ENCODE assay signal across 1 cellular context in the genomic region with DNA sequence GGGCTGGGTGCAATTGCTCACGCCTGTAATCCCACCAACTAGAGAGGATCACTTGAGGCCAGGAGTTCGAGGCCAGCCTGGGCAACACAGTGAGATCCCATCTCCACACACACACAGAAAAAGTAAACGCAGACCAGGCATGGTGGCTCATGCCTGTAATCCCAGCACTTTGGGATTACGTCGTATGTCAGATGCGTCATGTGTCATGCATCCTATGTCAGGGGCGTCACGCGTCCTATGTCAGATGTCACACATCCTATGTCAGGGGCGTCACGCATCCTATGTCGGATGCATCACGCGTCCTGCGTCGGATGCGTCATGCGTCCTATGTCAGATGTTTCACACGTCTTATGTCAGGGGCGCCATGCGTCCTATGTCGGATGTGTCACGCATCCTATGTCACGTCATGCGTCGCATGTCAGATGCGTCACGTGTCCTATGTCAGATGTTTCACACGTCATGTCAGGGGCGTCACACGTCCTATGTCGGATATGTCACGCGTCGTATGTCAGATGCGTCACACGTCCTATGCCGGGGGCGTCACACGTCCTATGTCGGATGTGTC.
A peak's percentile ranks its signal among the peaks of the same experiment; 100 is the strongest.
TF ChIP-seq lines count a peak whose summit lies in the region.

No MANE protein-coding gene starts in this region.

TF ChIP-seq in HepG2, 621 proteins besides CTCF, POLR2A, EP300 and RAD21:
- TF ChIP-seq, protein P1, sequence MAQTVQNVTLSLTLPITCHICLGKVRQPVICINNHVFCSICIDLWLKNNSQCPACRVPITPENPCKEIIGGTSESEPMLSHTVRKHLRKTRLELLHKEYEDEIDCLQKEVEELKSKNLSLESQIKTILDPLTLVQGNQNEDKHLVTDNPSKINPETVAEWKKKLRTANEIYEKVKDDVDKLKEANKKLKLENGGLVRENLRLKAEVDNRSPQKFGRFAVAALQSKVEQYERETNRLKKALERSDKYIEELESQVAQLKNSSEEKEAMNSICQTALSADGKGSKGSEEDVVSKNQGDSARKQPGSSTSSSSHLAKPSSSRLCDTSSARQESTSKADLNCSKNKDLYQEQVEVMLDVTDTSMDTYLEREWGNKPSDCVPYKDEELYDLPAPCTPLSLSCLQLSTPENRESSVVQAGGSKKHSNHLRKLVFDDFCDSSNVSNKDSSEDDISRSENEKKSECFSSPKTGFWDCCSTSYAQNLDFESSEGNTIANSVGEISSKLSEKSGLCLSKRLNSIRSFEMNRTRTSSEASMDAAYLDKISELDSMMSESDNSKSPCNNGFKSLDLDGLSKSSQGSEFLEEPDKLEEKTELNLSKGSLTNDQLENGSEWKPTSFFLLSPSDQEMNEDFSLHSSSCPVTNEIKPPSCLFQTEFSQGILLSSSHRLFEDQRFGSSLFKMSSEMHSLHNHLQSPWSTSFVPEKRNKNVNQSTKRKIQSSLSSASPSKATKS (CRISPR knock-in tag; IDR thresholded peaks at IDR 0.05) = no peak
- TF ChIP-seq CBX2 (IDR thresholded peaks at IDR 0.05; ENCODE audit: low read depth, low read length) (no peak), CBX2 (CRISPR knock-in tag; IDR thresholded peaks at IDR 0.05; ENCODE audit: low read depth) (no peak), ZNF562 (CRISPR knock-in tag; IDR thresholded peaks at IDR 0.05; ENCODE audit: borderline replicate concordance) (no peak), SIN3B (IDR thresholded peaks at IDR 0.05; ENCODE audit: low read length) (no peak), POGZ (CRISPR knock-in tag; IDR thresholded peaks at IDR 0.05) (no peak), ZNF101 (CRISPR knock-in tag; IDR thresholded peaks at IDR 0.05; ENCODE audit: borderline replicate concordance, low read depth) (no peak), HINFP (CRISPR knock-in tag; IDR thresholded peaks at IDR 0.05; ENCODE audit: low read depth) (no peak), TP53 (CRISPR knock-in tag; conservative IDR thresholded peaks at IDR 0.05) (no peak), SUZ12 (IDR thresholded peaks at IDR 0.05; ENCODE audit: low read depth, low read length) (no peak), ATF7-NPFF (CRISPR knock-in tag; IDR thresholded peaks at IDR 0.05; ENCODE audit: low read depth) (no peak), ZNF20 (CRISPR knock-in tag; IDR thresholded peaks at IDR 0.05) (no peak), AHR (CRISPR knock-in tag; IDR thresholded peaks at IDR 0.05) (no peak), ETV5 (CRISPR knock-in tag; IDR thresholded peaks at IDR 0.05; ENCODE audit: borderline replicate concordance) (no peak), ZMAT3 (CRISPR knock-in tag; conservative IDR thresholded peaks at IDR 0.05) (no peak), ZNF263 (CRISPR knock-in tag; IDR thresholded peaks at IDR 0.05) (no peak), ZNF777 (CRISPR knock-in tag; IDR thresholded peaks at IDR 0.05) (no peak), ZNF121 (CRISPR knock-in tag; IDR thresholded peaks at IDR 0.05) (peak; percentile 89), ZMYM3 (CRISPR knock-in tag; IDR thresholded peaks at IDR 0.05) (0 out of 2 replicates have a peak, but pooled peaks have one; percentile 15), NR2F6 (IDR thresholded peaks at IDR 0.05) (no peak), NR2F6 (CRISPR knock-in tag; IDR thresholded peaks at IDR 0.05) (no peak), TOE1 (CRISPR knock-in tag; IDR thresholded peaks at IDR 0.05) (no peak), CREB1 (IDR thresholded peaks at IDR 0.05) (peak; percentile 31; the same call in 1 of the 2 replicates), CREB1 (CRISPR knock-in tag; IDR thresholded peaks at IDR 0.05) (no peak), BCL3 (CRISPR knock-in tag; IDR thresholded peaks at IDR 0.05) (no peak), NFRKB (IDR thresholded peaks at IDR 0.05) (no peak), THAP11 (CRISPR knock-in tag; IDR thresholded peaks at IDR 0.05) (no peak)
- TF ChIP-seq, protein P2, sequence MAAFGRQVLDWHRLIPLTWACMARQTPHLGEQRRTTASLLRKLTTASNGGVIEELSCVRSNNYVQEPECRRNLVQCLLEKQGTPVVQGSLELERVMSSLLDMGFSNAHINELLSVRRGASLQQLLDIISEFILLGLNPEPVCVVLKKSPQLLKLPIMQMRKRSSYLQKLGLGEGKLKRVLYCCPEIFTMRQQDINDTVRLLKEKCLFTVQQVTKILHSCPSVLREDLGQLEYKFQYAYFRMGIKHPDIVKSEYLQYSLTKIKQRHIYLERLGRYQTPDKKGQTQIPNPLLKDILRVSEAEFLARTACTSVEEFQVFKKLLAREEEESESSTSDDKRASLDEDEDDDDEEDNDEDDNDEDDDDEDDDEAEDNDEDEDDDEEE (CRISPR knock-in tag; IDR thresholded peaks at IDR 0.05) = no peak
- TF ChIP-seq, protein P3, sequence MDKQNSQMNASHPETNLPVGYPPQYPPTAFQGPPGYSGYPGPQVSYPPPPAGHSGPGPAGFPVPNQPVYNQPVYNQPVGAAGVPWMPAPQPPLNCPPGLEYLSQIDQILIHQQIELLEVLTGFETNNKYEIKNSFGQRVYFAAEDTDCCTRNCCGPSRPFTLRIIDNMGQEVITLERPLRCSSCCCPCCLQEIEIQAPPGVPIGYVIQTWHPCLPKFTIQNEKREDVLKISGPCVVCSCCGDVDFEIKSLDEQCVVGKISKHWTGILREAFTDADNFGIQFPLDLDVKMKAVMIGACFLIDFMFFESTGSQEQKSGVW (CRISPR knock-in tag; IDR thresholded peaks at IDR 0.05; ENCODE audit: borderline replicate concordance) = no peak
- TF ChIP-seq, protein P4, sequence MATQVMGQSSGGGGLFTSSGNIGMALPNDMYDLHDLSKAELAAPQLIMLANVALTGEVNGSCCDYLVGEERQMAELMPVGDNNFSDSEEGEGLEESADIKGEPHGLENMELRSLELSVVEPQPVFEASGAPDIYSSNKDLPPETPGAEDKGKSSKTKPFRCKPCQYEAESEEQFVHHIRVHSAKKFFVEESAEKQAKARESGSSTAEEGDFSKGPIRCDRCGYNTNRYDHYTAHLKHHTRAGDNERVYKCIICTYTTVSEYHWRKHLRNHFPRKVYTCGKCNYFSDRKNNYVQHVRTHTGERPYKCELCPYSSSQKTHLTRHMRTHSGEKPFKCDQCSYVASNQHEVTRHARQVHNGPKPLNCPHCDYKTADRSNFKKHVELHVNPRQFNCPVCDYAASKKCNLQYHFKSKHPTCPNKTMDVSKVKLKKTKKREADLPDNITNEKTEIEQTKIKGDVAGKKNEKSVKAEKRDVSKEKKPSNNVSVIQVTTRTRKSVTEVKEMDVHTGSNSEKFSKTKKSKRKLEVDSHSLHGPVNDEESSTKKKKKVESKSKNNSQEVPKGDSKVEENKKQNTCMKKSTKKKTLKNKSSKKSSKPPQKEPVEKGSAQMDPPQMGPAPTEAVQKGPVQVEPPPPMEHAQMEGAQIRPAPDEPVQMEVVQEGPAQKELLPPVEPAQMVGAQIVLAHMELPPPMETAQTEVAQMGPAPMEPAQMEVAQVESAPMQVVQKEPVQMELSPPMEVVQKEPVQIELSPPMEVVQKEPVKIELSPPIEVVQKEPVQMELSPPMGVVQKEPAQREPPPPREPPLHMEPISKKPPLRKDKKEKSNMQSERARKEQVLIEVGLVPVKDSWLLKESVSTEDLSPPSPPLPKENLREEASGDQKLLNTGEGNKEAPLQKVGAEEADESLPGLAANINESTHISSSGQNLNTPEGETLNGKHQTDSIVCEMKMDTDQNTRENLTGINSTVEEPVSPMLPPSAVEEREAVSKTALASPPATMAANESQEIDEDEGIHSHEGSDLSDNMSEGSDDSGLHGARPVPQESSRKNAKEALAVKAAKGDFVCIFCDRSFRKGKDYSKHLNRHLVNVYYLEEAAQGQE (IDR thresholded peaks at IDR 0.05; ENCODE audit: borderline replicate concordance in 1 of 2, low read depth in 1 of 2, low read length in 2 of 2) = no peak
- TF ChIP-seq, protein P5, sequence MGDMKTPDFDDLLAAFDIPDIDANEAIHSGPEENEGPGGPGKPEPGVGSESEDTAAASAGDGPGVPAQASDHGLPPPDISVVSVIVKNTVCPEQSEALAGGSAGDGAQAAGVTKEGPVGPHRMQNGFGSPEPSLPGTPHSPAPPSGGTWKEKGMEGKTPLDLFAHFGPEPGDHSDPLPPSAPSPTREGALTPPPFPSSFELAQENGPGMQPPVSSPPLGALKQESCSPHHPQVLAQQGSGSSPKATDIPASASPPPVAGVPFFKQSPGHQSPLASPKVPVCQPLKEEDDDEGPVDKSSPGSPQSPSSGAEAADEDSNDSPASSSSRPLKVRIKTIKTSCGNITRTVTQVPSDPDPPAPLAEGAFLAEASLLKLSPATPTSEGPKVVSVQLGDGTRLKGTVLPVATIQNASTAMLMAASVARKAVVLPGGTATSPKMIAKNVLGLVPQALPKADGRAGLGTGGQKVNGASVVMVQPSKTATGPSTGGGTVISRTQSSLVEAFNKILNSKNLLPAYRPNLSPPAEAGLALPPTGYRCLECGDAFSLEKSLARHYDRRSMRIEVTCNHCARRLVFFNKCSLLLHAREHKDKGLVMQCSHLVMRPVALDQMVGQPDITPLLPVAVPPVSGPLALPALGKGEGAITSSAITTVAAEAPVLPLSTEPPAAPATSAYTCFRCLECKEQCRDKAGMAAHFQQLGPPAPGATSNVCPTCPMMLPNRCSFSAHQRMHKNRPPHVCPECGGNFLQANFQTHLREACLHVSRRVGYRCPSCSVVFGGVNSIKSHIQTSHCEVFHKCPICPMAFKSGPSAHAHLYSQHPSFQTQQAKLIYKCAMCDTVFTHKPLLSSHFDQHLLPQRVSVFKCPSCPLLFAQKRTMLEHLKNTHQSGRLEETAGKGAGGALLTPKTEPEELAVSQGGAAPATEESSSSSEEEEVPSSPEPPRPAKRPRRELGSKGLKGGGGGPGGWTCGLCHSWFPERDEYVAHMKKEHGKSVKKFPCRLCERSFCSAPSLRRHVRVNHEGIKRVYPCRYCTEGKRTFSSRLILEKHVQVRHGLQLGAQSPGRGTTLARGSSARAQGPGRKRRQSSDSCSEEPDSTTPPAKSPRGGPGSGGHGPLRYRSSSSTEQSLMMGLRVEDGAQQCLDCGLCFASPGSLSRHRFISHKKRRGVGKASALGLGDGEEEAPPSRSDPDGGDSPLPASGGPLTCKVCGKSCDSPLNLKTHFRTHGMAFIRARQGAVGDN (CRISPR knock-in tag; IDR thresholded peaks at IDR 0.05) = peak; percentile 20; the same call in 1 of the 2 replicates
